1 cellular context compared by ENCODE assay signal in the genomic region with DNA sequence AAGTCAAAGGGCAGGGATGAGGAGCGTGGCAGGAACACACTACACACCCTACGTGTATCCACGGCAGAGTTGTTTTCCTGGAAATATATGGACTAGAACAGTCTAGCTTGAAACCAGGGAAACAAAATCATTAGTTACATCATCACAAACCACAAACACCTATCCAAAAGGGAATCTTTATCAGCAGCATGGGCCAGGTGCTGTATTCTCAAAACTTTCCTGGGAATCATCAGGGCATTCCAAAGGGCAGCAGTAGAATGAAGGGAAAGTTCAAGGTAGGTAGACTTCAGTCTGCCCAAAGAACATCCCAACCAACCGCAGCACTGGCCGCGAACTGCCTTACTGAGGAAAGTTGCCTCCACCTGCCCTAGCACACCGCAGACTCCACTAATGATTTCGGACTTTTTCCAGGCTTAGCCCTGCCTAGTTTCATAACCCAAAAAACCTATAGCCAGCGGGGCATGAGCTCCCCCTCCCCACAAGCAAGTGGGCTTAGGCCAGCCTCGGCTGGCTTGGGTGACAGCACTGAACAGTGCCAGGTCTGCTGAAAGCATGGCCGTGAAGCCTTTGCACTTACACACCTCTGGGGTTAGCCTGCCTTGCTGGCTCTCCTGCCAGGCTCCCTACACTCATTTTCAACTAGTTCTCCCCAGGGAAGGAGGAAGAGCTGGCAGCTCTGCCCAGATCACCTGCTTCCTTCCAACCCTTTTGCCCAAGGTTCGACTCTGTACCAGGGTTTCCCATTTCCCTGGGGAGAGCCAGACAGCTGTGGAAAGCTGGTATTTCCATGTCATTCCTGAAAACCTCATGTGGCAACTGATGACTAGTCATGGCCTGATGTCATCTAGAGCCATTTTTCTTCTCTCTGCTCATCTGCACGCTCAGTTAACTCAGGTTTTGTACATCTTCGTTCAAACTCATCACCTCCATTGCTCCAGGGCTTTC.
TF ChIP-seq lines count a peak whose summit lies in the region.

No MANE protein-coding gene starts in this region.

TF ChIP-seq in H1, 55 proteins besides CTCF, POLR2A, EP300 and RAD21 (continued from another document):
- TF ChIP-seq, protein P1, sequence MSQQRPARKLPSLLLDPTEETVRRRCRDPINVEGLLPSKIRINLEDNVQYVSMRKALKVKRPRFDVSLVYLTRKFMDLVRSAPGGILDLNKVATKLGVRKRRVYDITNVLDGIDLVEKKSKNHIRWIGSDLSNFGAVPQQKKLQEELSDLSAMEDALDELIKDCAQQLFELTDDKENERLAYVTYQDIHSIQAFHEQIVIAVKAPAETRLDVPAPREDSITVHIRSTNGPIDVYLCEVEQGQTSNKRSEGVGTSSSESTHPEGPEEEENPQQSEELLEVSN (IDR thresholded peaks at IDR 0.05): no peak
- TF ChIP-seq SIN3A (conservative IDR thresholded peaks at IDR 0.05 in 1 of 2, IDR thresholded peaks at IDR 0.05 in 1 of 2; ENCODE audit: low read depth in 1 of 2, low read length in 2 of 2): no peak
- TF ChIP-seq JUN (IDR thresholded peaks at IDR 0.05; ENCODE audit: low read depth, low read length): no peak
- no peak for TF ChIP-seq POU5F1 (IDR thresholded peaks at IDR 0.05; ENCODE audit: low read depth, low read length)
TF ChIP-seq in H1: peak in this region for 0.
